In the genomic region with DNA sequence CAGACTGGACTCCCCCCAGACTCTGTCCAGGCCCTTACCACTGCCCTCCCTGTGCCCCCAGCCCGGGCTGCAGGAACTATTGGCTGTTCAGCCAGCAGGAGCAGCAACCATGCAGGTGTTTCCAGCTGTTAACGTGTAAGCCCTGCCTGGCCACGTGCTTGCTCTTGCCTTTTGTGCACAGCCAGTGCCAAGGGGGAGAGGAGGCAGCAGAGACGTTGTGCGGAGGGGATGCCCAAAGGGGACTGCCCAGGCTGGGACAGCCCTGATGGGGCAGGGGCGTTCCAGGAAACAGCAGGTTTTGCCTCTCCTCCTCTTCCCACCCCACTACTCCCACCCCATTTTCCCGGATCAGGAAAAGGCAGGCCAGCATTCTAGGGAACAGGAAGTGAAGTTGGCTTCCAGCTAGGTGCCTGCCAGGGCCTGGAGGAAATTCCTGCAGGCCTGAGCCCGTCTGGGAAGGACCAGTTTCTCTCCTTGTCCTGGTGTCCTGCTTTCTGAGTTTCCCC, we compare ENCODE assay signal across 1 cellular context.
A peak's percentile ranks its signal among the peaks of the same experiment; 100 is the strongest.
TF ChIP-seq lines count a peak whose summit lies in the region.

No MANE protein-coding gene starts in this region.

TF ChIP-seq in GM12878, 131 proteins besides CTCF, POLR2A, EP300 and RAD21:
- TF ChIP-seq, protein P1, sequence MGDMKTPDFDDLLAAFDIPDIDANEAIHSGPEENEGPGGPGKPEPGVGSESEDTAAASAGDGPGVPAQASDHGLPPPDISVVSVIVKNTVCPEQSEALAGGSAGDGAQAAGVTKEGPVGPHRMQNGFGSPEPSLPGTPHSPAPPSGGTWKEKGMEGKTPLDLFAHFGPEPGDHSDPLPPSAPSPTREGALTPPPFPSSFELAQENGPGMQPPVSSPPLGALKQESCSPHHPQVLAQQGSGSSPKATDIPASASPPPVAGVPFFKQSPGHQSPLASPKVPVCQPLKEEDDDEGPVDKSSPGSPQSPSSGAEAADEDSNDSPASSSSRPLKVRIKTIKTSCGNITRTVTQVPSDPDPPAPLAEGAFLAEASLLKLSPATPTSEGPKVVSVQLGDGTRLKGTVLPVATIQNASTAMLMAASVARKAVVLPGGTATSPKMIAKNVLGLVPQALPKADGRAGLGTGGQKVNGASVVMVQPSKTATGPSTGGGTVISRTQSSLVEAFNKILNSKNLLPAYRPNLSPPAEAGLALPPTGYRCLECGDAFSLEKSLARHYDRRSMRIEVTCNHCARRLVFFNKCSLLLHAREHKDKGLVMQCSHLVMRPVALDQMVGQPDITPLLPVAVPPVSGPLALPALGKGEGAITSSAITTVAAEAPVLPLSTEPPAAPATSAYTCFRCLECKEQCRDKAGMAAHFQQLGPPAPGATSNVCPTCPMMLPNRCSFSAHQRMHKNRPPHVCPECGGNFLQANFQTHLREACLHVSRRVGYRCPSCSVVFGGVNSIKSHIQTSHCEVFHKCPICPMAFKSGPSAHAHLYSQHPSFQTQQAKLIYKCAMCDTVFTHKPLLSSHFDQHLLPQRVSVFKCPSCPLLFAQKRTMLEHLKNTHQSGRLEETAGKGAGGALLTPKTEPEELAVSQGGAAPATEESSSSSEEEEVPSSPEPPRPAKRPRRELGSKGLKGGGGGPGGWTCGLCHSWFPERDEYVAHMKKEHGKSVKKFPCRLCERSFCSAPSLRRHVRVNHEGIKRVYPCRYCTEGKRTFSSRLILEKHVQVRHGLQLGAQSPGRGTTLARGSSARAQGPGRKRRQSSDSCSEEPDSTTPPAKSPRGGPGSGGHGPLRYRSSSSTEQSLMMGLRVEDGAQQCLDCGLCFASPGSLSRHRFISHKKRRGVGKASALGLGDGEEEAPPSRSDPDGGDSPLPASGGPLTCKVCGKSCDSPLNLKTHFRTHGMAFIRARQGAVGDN (IDR thresholded peaks at IDR 0.05), result 0 out of 2 replicates have a peak, but pooled peaks have one; percentile 27
- TF ChIP-seq TCF3 (IDR thresholded peaks at IDR 0.05; ENCODE audit: borderline replicate concordance, insufficient read depth, low read depth, low read length) (0 out of 2 replicates have a peak, but pooled peaks have one; percentile 57), TCF12 (IDR thresholded peaks at IDR 0.05; ENCODE audit: low read depth, low read length) (0 out of 2 replicates have a peak, but pooled peaks have one; percentile 37)
- TF ChIP-seq, protein P2, sequence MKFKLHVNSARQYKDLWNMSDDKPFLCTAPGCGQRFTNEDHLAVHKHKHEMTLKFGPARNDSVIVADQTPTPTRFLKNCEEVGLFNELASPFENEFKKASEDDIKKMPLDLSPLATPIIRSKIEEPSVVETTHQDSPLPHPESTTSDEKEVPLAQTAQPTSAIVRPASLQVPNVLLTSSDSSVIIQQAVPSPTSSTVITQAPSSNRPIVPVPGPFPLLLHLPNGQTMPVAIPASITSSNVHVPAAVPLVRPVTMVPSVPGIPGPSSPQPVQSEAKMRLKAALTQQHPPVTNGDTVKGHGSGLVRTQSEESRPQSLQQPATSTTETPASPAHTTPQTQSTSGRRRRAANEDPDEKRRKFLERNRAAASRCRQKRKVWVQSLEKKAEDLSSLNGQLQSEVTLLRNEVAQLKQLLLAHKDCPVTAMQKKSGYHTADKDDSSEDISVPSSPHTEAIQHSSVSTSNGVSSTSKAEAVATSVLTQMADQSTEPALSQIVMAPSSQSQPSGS (IDR thresholded peaks at IDR 0.05; ENCODE audit: low read length), result no peak
TF ChIP-seq in GM12878: peak in this region for 3.
